ENCODE assay signal across 8 cellular contexts in the genomic region with DNA sequence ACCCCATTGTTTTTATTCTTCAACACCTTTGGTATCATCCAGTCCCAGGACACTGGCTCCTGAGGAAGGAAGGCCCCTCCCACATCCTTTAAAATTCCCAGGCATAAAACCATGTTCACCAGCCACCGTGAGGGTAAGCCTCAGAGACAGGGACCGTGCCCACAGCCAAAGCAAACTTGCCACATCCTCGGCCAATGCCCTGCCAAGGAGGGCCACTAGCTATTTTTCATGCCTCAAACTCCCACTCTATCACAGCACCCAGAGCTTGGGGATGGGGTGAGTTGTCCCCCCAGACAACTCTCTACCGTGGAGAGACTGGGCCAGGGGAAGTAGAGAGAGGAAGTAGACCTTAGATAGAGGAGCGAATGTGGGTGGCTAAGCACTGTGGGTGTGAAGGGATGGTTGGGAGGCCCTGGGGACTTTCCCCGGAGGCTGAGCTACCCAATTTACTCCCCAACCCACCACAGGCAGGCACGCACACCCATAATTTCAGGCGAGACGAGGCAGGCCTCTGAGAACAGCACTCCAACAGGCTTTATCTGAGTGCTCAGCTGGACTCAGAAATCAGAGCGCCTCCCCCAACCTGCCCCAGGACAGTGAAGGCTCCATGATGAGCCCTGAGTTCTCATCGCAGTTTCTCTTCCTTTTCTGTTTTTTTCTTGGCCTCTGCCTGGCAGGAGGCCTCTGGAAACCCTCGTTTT.
A peak's percentile ranks its signal among the peaks of the same experiment; 100 is the strongest.
DNase-seq lines count a peak whose midpoint lies in the region; ATAC-seq and TF ChIP-seq lines count a peak whose summit lies in the region.

No MANE protein-coding gene starts in this region.

- TF ChIP-seq CTCF in brain microvascular endothelial cell (IDR thresholded peaks at IDR 0.05; ENCODE audit: low read depth, low read length, missing control alignments), result no peak

- no peak overlapping the region for H3K27ac ChIP-seq in brain microvascular endothelial cell

- peak; percentile 48 for ATAC-seq in GM18873 (IDR thresholded peaks at IDR 0.05; ENCODE audit: low FRiP score, unreplicated experiment)
- peak; percentile 43 for ATAC-seq in HG02970 (IDR thresholded peaks at IDR 0.05; ENCODE audit: low FRiP score, unreplicated experiment)

- DNase-seq in SHP77 (lab: John Stamatoyannopoulos, UW), result peak; percentile 28 to 62
- DNase-seq in activated gamma-delta T cell treated with anti-CD3 and anti-CD28 coated beads, Interleukin-2, amount 50 U/mL, for 16 hours (ENCODE audit: low read depth), result peak; percentile 85
- DNase-seq in left kidney (ENCODE audit: low read depth, low spot score), result peak; percentile 66
- peak in 2 of 3 experiments; percentile 82 to 90 for DNase-seq in stimulated activated CD4-positive, alpha-beta T cell treated with anti-CD3 and anti-CD28 coated beads, TNF-alpha, amount 100 ng/mL, for 4 hours (ENCODE audit: low read depth in 3 of 3)
- no peak for DNase-seq in brain microvascular endothelial cell
- DNase-seq in retina, result no peak

- peaks cover 4% of the 10 kb centered on the region for H3K27me3 ChIP-seq in brain microvascular endothelial cell (replicated peaks)

- H3K36me3 ChIP-seq in brain microvascular endothelial cell (replicated peaks), result no peaks in the 10 kb centered on the region

- H3K4me3 ChIP-seq in brain microvascular endothelial cell (ENCODE audit: low read depth, low read length), result no peak overlapping the region

- in situ Hi-C loops in brain microvascular endothelial cell (cut with HindIII; ENCODE audit: low pct_ligation_motif_present, low sequenced_read_pairs), result no loop called here

Comparison
In these comparisons a context has a peak if more than half of its experiments do, and no peak if none do; other contexts are left out.
1. DNase-seq: peak in SHP77 (2 of 2), activated gamma-delta T cell treated with anti-CD3 and anti-CD28 coated beads, Interleukin-2, amount 50 U/mL, for 16 hours (single experiment), left kidney (single experiment) and stimulated activated CD4-positive, alpha-beta T cell treated with anti-CD3 and anti-CD28 coated beads, TNF-alpha, amount 100 ng/mL, for 4 hours (2 of 3); none in brain microvascular endothelial cell (single experiment) and retina (single experiment).